Comparison of ENCODE assay signal across 33 cellular contexts in genomic region chr2:179910735-179911113, GRCh38. TPM values are rescaled to one million over a fixed set of nuclear protein-coding genes. Genes with fewer than 3 reads are reported as not detected.
"Had no signal": no experiment of that assay in that cellular context is flagged by ENCODE, and none has a peak within 500 bp of the region (broad histone marks: within the 10 kb centered on the region; RNA-seq: fewer than 3 reads in every experiment).

No MANE protein-coding gene starts in this region.

- H3K27ac Mint-ChIP-seq: activated CD4-positive, alpha-beta T cell treated with anti-CD3 and anti-CD28 coated beads, Interleukin-2, amount 10 ng/mL, durations not matched to agents 24 days and 14 days; activated CD8-positive, alpha-beta T cell treated with anti-CD3 and anti-CD28 coated beads for 36 hours; activated naive CD4-positive, alpha-beta T cell treated with anti-CD3 and anti-CD28 coated beads, Interleukin-2, amount 50 U/mL, for 24 hours; activated T-cell treated with anti-CD3 and anti-CD28 coated beads, Interleukin-2, amount 50 U/mL, for 24 hours; activated T-helper 2 cell treated with anti-CD3 and anti-CD28 coated beads, Interferon-gamma antibody, Interleukin-2, Interleukin-4, amounts not matched to agents 10 μg/mL and 5 μg/mL and 100 μg/mL, durations not matched to agents 14 hours and 24 hours and 36 hours; T-helper 17 cell had no signal

- H3K9ac ChIP-seq: SK-N-SH had no signal

- H3K36me3 Mint-ChIP-seq: activated naive CD4-positive, alpha-beta T cell treated with anti-CD3 and anti-CD28 coated beads, Interleukin-2, amount 50 U/mL, for 24 hours had no signal

- H3K36me3 ChIP-seq: adrenal gland, breast epithelium, MG63, Peyer's patch, SJSA1 had no signal

- H3K27me3 Mint-ChIP-seq: activated CD4-positive, alpha-beta T cell treated with anti-CD3 and anti-CD28 coated beads, Interleukin-2, amount 10 ng/mL, durations not matched to agents 24 days and 14 days; T-helper 17 cell had no signal

- H3K27ac ChIP-seq: adrenal gland, body of pancreas, breast epithelium, Peyer's patch, SJSA1, VCaP had no signal

- FAIRE-seq: astrocyte had no signal

- H3K9me3 ChIP-seq: adrenal gland, body of pancreas, breast epithelium, MG63, Peyer's patch, SJSA1, SK-N-SH had no signal

- H3K9me3 Mint-ChIP-seq: activated CD4-positive, alpha-beta T cell treated with anti-CD3 and anti-CD28 coated beads, Interleukin-2, amount 10 ng/mL, durations not matched to agents 24 days and 14 days; activated CD8-positive, alpha-beta T cell treated with anti-CD3 and anti-CD28 coated beads for 36 hours; activated naive CD4-positive, alpha-beta T cell treated with anti-CD3 and anti-CD28 coated beads, Interleukin-2, amount 50 U/mL, for 24 hours; activated T-cell treated with anti-CD3 and anti-CD28 coated beads, Interleukin-2, amount 50 U/mL, for 24 hours; activated T-helper 2 cell treated with anti-CD3 and anti-CD28 coated beads, Interferon-gamma antibody, Interleukin-2, Interleukin-4, amounts not matched to agents 10 μg/mL and 5 μg/mL and 100 μg/mL, durations not matched to agents 14 hours and 24 hours and 36 hours had no signal

- H3K4me2 ChIP-seq: SK-N-SH had no signal

- ATAC-seq: activated CD8-positive, alpha-beta T cell treated with anti-CD3 and anti-CD28 coated beads for 36 hours; body of pancreas; T-helper 17 cell had no signal

- DNase-seq: activated CD4-positive, alpha-beta T cell treated with anti-CD3 and anti-CD28 coated beads, Interleukin-2, amount 10 ng/mL, durations not matched to agents 24 days and 14 days; activated CD4-positive, alpha-beta T cell treated with anti-CD3 and anti-CD28 coated beads, Interleukin-2, amount 50 U/mL, for 4 hours; activated CD8-positive, alpha-beta T cell treated with anti-CD3 and anti-CD28 coated beads for 36 hours; activated gamma-delta T cell; activated naive CD4-positive, alpha-beta T cell treated with Interleukin-2 at 50 U/mL for 16 hours; activated T-cell treated with anti-CD3 and anti-CD28 coated beads, Interleukin-2, amount 50 U/mL, for 24 hours; adrenal gland; body of pancreas; cerebellar nuclear complex; Kasumi-1; MG63; NCI-H1048; NCI-H1105 treated with DMSO at 0.1 percent for 48 hours; NCI-H1436; NCI-H1694; NCI-H1930; NCI-H2081 treated with DMSO at 0.1 percent for 48 hours; NCI-H226; NCI-H446 treated with DMSO at 0.1 percent for 48 hours; NCI-H524; Peyer's patch; RPMI8226; SHP77 treated with DMSO at 0.1 percent for 48 hours; SK-N-SH; T-helper 17 cell; T-helper 9 cell had no signal

- H3K4me1 ChIP-seq: adrenal gland, body of pancreas, breast epithelium, Peyer's patch, SJSA1 had no signal

- H3K4me3 Mint-ChIP-seq: activated CD4-positive, alpha-beta T cell treated with anti-CD3 and anti-CD28 coated beads, Interleukin-2, amount 10 ng/mL, durations not matched to agents 24 days and 14 days; activated CD8-positive, alpha-beta T cell treated with anti-CD3 and anti-CD28 coated beads for 36 hours; activated naive CD4-positive, alpha-beta T cell treated with anti-CD3 and anti-CD28 coated beads, Interleukin-2, amount 50 U/mL, for 24 hours; activated T-cell treated with anti-CD3 and anti-CD28 coated beads, Interleukin-2, amount 50 U/mL, for 24 hours; T-helper 17 cell had no signal

- H3K4me1 Mint-ChIP-seq: activated CD4-positive, alpha-beta T cell treated with anti-CD3 and anti-CD28 coated beads, Interleukin-2, amount 10 ng/mL, durations not matched to agents 24 days and 14 days; activated naive CD4-positive, alpha-beta T cell treated with anti-CD3 and anti-CD28 coated beads, Interleukin-2, amount 50 U/mL, for 24 hours; T-helper 17 cell had no signal

- H3K27me3 ChIP-seq: adrenal gland, body of pancreas, breast epithelium, Peyer's patch, SJSA1 had no signal

- H3K4me3 ChIP-seq: adrenal gland, body of pancreas, breast epithelium, MG63, Peyer's patch, SJSA1 had no signal

RNA-seq across cellular contexts. Expression of gene ZNF385B, which starts 49.3 kb away (rescaled TPM):
- total RNA-seq: activated CD4-positive, alpha-beta T cell treated with anti-CD3 and anti-CD28 coated beads, Interleukin-2, amount 10 ng/mL, durations not matched to agents 24 days and 14 days; activated CD8-positive, alpha-beta memory T cell treated with anti-CD3 and anti-CD28 coated beads for 36 hours; activated CD8-positive, alpha-beta T cell treated with anti-CD3 and anti-CD28 coated beads for 36 hours; activated T-helper 2 cell treated with anti-CD3 and anti-CD28 coated beads, Interferon-gamma antibody, Interleukin-2, Interleukin-4, amounts not matched to agents 10 μg/mL and 5 μg/mL and 100 μg/mL, durations not matched to agents 14 hours and 24 hours and 36 hours; SJSA1; T-helper 17 cell had no signal
